ENCODE assay signal across 1 cellular context in the genomic region with DNA sequence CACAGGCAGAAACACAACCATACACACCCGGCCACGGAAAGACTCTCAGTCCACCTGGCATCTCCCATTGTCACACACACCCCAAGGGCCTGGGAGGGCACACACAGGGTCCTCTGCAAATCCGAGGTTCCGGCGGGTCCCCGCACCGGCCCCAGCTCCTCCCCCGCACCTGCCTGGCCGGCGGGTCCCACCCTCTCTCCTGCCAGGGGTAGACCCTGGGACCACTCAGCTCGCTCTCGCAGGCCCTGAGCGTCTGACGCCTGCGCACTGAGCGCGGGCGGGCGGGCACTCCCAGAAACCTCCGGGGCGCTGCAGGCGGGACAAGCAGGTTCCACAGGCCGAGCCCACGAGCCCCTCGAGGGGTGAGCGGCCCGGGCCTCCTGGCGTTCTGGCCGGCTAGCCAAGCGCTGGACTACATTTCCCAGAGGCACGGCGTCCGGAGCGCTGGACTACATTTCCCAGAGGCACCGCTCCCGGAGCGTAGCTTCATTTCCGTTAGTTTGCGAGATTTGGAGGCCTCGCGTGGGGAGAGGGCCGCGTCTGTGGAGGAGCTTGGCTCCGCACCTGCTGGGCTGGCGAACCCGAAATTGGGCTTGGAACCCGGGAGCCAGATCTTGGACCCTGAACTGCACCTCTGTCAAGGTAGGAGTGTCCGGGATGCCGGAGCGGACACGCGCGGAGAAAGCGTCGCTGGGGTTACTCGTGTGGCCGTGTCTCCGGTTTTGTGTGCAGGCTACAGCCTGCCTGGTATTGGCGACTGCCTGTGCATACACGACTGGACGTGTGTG.
A peak's percentile ranks its signal among the peaks of the same experiment; 100 is the strongest.
TF ChIP-seq lines count a peak whose summit lies in the region.

A gene (plus strand): TSS at position 505 of the 788 bp plus-strand sequence. CDS start 10,686 bp downstream, outside the sequence.

TF ChIP-seq in GM12878, 131 proteins besides CTCF, POLR2A, EP300 and RAD21 (continued from another document):
- TF ChIP-seq, protein P1, sequence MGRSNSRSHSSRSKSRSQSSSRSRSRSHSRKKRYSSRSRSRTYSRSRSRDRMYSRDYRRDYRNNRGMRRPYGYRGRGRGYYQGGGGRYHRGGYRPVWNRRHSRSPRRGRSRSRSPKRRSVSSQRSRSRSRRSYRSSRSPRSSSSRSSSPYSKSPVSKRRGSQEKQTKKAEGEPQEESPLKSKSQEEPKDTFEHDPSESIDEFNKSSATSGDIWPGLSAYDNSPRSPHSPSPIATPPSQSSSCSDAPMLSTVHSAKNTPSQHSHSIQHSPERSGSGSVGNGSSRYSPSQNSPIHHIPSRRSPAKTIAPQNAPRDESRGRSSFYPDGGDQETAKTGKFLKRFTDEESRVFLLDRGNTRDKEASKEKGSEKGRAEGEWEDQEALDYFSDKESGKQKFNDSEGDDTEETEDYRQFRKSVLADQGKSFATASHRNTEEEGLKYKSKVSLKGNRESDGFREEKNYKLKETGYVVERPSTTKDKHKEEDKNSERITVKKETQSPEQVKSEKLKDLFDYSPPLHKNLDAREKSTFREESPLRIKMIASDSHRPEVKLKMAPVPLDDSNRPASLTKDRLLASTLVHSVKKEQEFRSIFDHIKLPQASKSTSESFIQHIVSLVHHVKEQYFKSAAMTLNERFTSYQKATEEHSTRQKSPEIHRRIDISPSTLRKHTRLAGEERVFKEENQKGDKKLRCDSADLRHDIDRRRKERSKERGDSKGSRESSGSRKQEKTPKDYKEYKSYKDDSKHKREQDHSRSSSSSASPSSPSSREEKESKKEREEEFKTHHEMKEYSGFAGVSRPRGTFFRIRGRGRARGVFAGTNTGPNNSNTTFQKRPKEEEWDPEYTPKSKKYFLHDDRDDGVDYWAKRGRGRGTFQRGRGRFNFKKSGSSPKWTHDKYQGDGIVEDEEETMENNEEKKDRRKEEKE (IDR thresholded peaks at IDR 0.05): no peak
- TF ChIP-seq RUNX3 (IDR thresholded peaks at IDR 0.05; ENCODE audit: low read length) (no peak), IKZF1 (conservative IDR thresholded peaks at IDR 0.05) (peak; percentile 99), MXI1 (IDR thresholded peaks at IDR 0.05; ENCODE audit: low read depth, low read length) (peak; percentile 67), SMAD1 (IDR thresholded peaks at IDR 0.05; ENCODE audit: low read depth, partially characterized antibody) (peak; percentile 56), LARP7 (IDR thresholded peaks at IDR 0.05) (peak; percentile 56; the same call in 1 of the 2 replicates), NFXL1 (IDR thresholded peaks at IDR 0.05; ENCODE audit: borderline replicate concordance) (no peak), RFX5 (IDR thresholded peaks at IDR 0.05; ENCODE audit: low read depth, low read length) (peak; percentile 23; the same call in 1 of the 2 replicates), TCF7 (IDR thresholded peaks at IDR 0.05; ENCODE audit: borderline replicate concordance) (no peak), ZNF24 (IDR thresholded peaks at IDR 0.05) (no peak), EGR1 (IDR thresholded peaks at IDR 0.05; ENCODE audit: borderline replicate concordance in 1 of 2, low read depth in 2 of 2, low read length in 2 of 2) (peak in 1 of 2 experiments; percentile 71; a peak in 2 of 3 replicates), BRCA1 (IDR thresholded peaks at IDR 0.05; ENCODE audit: low read depth, low read length) (peak; percentile 76), PAX8 (IDR thresholded peaks at IDR 0.05) (no peak), SUZ12 (IDR thresholded peaks at IDR 0.05; ENCODE audit: unreplicated experiment) (no peak), TARDBP (IDR thresholded peaks at IDR 0.05; ENCODE audit: borderline replicate concordance) (peak; percentile 87; the same call in 1 of the 2 replicates)
- TF ChIP-seq, protein P2, sequence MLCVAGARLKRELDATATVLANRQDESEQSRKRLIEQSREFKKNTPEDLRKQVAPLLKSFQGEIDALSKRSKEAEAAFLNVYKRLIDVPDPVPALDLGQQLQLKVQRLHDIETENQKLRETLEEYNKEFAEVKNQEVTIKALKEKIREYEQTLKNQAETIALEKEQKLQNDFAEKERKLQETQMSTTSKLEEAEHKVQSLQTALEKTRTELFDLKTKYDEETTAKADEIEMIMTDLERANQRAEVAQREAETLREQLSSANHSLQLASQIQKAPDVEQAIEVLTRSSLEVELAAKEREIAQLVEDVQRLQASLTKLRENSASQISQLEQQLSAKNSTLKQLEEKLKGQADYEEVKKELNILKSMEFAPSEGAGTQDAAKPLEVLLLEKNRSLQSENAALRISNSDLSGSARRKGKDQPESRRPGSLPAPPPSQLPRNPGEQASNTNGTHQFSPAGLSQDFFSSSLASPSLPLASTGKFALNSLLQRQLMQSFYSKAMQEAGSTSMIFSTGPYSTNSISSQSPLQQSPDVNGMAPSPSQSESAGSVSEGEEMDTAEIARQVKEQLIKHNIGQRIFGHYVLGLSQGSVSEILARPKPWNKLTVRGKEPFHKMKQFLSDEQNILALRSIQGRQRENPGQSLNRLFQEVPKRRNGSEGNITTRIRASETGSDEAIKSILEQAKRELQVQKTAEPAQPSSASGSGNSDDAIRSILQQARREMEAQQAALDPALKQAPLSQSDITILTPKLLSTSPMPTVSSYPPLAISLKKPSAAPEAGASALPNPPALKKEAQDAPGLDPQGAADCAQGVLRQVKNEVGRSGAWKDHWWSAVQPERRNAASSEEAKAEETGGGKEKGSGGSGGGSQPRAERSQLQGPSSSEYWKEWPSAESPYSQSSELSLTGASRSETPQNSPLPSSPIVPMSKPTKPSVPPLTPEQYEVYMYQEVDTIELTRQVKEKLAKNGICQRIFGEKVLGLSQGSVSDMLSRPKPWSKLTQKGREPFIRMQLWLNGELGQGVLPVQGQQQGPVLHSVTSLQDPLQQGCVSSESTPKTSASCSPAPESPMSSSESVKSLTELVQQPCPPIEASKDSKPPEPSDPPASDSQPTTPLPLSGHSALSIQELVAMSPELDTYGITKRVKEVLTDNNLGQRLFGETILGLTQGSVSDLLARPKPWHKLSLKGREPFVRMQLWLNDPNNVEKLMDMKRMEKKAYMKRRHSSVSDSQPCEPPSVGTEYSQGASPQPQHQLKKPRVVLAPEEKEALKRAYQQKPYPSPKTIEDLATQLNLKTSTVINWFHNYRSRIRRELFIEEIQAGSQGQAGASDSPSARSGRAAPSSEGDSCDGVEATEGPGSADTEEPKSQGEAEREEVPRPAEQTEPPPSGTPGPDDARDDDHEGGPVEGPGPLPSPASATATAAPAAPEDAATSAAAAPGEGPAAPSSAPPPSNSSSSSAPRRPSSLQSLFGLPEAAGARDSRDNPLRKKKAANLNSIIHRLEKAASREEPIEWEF (IDR thresholded peaks at IDR 0.05; ENCODE audit: insufficient replicate concordance, low read depth, low read length): no peak
